In genomic region chr16:69108069-69108904, GRCh38 we compare ENCODE assay signal across 1 cellular context.
A peak's percentile ranks its signal among the peaks of the same experiment; 100 is the strongest.
TF ChIP-seq lines count a peak whose summit lies in the region.

No MANE protein-coding gene starts in this region.

TF ChIP-seq in WTC11, 78 proteins besides CTCF, POLR2A, EP300 and RAD21 (continued from another document and continues in another):
- TF ChIP-seq STAT6 (CRISPR knock-in tag; conservative IDR thresholded peaks at IDR 0.05; ENCODE audit: low read depth), result peak; percentile 14; the same call in 1 of the 2 replicates
- TF ChIP-seq IRF2 (CRISPR knock-in tag; IDR thresholded peaks at IDR 0.05; ENCODE audit: borderline replicate concordance, low read depth), result no peak
- no peak for TF ChIP-seq ATF2 (CRISPR knock-in tag; IDR thresholded peaks at IDR 0.05; ENCODE audit: borderline replicate concordance, low read depth)
- TF ChIP-seq E2F1 (CRISPR knock-in tag; IDR thresholded peaks at IDR 0.05), result no peak
- no peak for TF ChIP-seq SMAD3 (CRISPR knock-in tag; IDR thresholded peaks at IDR 0.05; ENCODE audit: borderline replicate concordance)
- no peak for TF ChIP-seq PRRX2 (CRISPR knock-in tag; IDR thresholded peaks at IDR 0.05)
- TF ChIP-seq KAT7 (CRISPR knock-in tag; IDR thresholded peaks at IDR 0.05; ENCODE audit: borderline replicate concordance), result no peak
- TF ChIP-seq ZNF532 (CRISPR knock-in tag; IDR thresholded peaks at IDR 0.05; ENCODE audit: borderline replicate concordance), result no peak
- TF ChIP-seq NFE2L1 (CRISPR knock-in tag; IDR thresholded peaks at IDR 0.05), result peak; percentile 28; the same call in 1 of the 2 replicates
- TF ChIP-seq NR1H2 (CRISPR knock-in tag; IDR thresholded peaks at IDR 0.05), result no peak
- no peak for TF ChIP-seq ZNF396 (CRISPR knock-in tag; IDR thresholded peaks at IDR 0.05; ENCODE audit: borderline replicate concordance)
- peak; percentile 42; the same call in 1 of the 2 replicates for TF ChIP-seq SMAD4 (CRISPR knock-in tag; IDR thresholded peaks at IDR 0.05)
- TF ChIP-seq TP53 (CRISPR knock-in tag; IDR thresholded peaks at IDR 0.05), result 0 out of 2 replicates have a peak, but pooled peaks have one; percentile 44
- 0 out of 2 replicates have a peak, but pooled peaks have one; percentile 25 for TF ChIP-seq ARID4B (CRISPR knock-in tag; IDR thresholded peaks at IDR 0.05; ENCODE audit: borderline replicate concordance)
- no peak for TF ChIP-seq MLX (CRISPR knock-in tag; IDR thresholded peaks at IDR 0.05)
- TF ChIP-seq CDX4 (CRISPR knock-in tag; IDR thresholded peaks at IDR 0.05; ENCODE audit: borderline replicate concordance), result no peak
- no peak for TF ChIP-seq ZNF671 (CRISPR knock-in tag; IDR thresholded peaks at IDR 0.05)
- no peak for TF ChIP-seq ZNF263 (CRISPR knock-in tag; IDR thresholded peaks at IDR 0.05; ENCODE audit: low read depth)
- TF ChIP-seq FOXJ3 (CRISPR knock-in tag; IDR thresholded peaks at IDR 0.05; ENCODE audit: borderline replicate concordance), result no peak
- TF ChIP-seq PREB (CRISPR knock-in tag; IDR thresholded peaks at IDR 0.05; ENCODE audit: borderline replicate concordance), result no peak
- TF ChIP-seq TEAD4 (CRISPR knock-in tag; IDR thresholded peaks at IDR 0.05), result no peak
- peak; percentile 68; the same call in 1 of the 2 replicates for TF ChIP-seq ETV6 (CRISPR knock-in tag; IDR thresholded peaks at IDR 0.05)
- no peak for TF ChIP-seq CREB1 (CRISPR knock-in tag; IDR thresholded peaks at IDR 0.05)
- TF ChIP-seq ZMAT4 (CRISPR knock-in tag; IDR thresholded peaks at IDR 0.05), result no peak
- TF ChIP-seq E2F5 (CRISPR knock-in tag; IDR thresholded peaks at IDR 0.05), result no peak
- TF ChIP-seq NFYB (CRISPR knock-in tag; conservative IDR thresholded peaks at IDR 0.05; ENCODE audit: low read depth), result no peak
- TF ChIP-seq USF1 (CRISPR knock-in tag; IDR thresholded peaks at IDR 0.05), result 0 out of 2 replicates have a peak, but pooled peaks have one; percentile 41
- TF ChIP-seq TEAD1 (CRISPR knock-in tag; IDR thresholded peaks at IDR 0.05), result peak; percentile 57; the same call in 1 of the 2 replicates
- TF ChIP-seq E2F4 (CRISPR knock-in tag; IDR thresholded peaks at IDR 0.05; ENCODE audit: borderline replicate concordance, low read depth), result no peak
- no peak for TF ChIP-seq SOX15 (CRISPR knock-in tag; IDR thresholded peaks at IDR 0.05)
